In genomic region chrX:43508694-43509093, GRCh38 we compare ENCODE assay signal across 26 cellular contexts.
"Had no signal": no experiment of that assay in that cellular context is flagged by ENCODE, and none has a peak within 500 bp of the region (broad histone marks: within the 10 kb centered on the region; RNA-seq: fewer than 3 reads in every experiment).

No MANE protein-coding gene starts in this region.

- H3K79me2 ChIP-seq: parathyroid adenoma had no signal

- H3K36me3 ChIP-seq: neural progenitor cell, ovary, right lobe of liver, sigmoid colon, stomach, thoracic aorta, thyroid gland, tibial nerve, upper lobe of right lung, uterus had no signal

- H3K9me3 ChIP-seq: ovary, psoas muscle, right lobe of liver, sigmoid colon, stomach, thoracic aorta, thyroid gland, tibial nerve, upper lobe of right lung, uterus had no signal

- H3K9ac ChIP-seq: neural progenitor cell, parathyroid adenoma had no signal

- H3K27me3 ChIP-seq: neural progenitor cell, ovary, sigmoid colon, stomach, thyroid gland, upper lobe of right lung, uterus had no signal

- H3K4me3 ChIP-seq: neural progenitor cell, ovary, psoas muscle, right lobe of liver, sigmoid colon, stomach, thoracic aorta, thyroid gland, tibial nerve, upper lobe of right lung, uterus had no signal

- H2AFZ ChIP-seq: neural progenitor cell, parathyroid adenoma had no signal

- ATAC-seq: naive thymus-derived CD8-positive, alpha-beta T cell; natural killer cell treated with Interleukin-12 subunit alpha and Interleukin-12 subunit beta and Interleukin-15 and Interleukin-18, amount 100 ng/mL, for 72 hours; psoas muscle; right cardiac atrium; right lobe of liver; stimulated activated effector memory CD8-positive, alpha-beta T cell treated with anti-CD3 and anti-CD28 coated beads, Interleukin-12 subunit alpha, Interleukin-12 subunit beta, amount 100 ng/mL, for 72 hours; stimulated activated naive B cell treated with anti-CD40 and anti-IgM and Interleukin-4, amounts not matched to agents 10 μg/mL and 1 μg/mL and 100 μg/mL, for 72 hours; upper lobe of right lung had no signal

- H3K4me2 ChIP-seq: neural progenitor cell had no signal

- DNase-seq: naive thymus-derived CD8-positive, alpha-beta T cell; occipital lobe; ovary; posterior cingulate gyrus; psoas muscle; right cardiac atrium; right lobe of liver; sigmoid colon; small intestine; stimulated activated CD4-positive, alpha-beta T cell treated with anti-CD3 and anti-CD28 coated beads, Interleukin-15, amount 100 ng/mL, for 24 hours; stimulated activated CD4-positive, alpha-beta T cell treated with anti-CD3 and anti-CD28 coated beads, Interleukin-2, amount 100 ng/mL, for 24 hours; stimulated activated CD4-positive, alpha-beta T cell treated with anti-CD3 and anti-CD28 coated beads, Interleukin-2, amount 100 ng/mL, for 48 hours; stimulated activated CD4-positive, alpha-beta T cell treated with anti-CD3 and anti-CD28 coated beads, Interleukin-4, amount 100 ng/mL, for 24 hours; stimulated activated naive B cell treated with anti-CD40 and anti-IgM and Interleukin-4, amounts not matched to agents 10 μg/mL and 1 μg/mL and 100 μg/mL, for 72 hours; stimulated activated naive CD4-positive, alpha-beta T cell treated with Interleukin-2 at 50 U/mL for 16 hours; stomach; thyroid gland; trophoblast cell; upper lobe of right lung; uterus had no signal

- H3K27ac ChIP-seq: neural progenitor cell, ovary, parathyroid adenoma, psoas muscle, right lobe of liver, sigmoid colon, stomach, thoracic aorta, thyroid gland, tibial nerve, upper lobe of right lung, uterus had no signal

- H3K4me1 ChIP-seq: parathyroid adenoma, psoas muscle, right lobe of liver, sigmoid colon, stomach, thyroid gland, tibial nerve, upper lobe of right lung, uterus had no signal

- FAIRE-seq: small intestine had no signal
